Comparison of ENCODE assay signal across 25 cellular contexts in genomic region chr5:79865588-79865987, GRCh38.
DNase-seq lines count a peak whose midpoint lies in the region; ATAC-seq and TF ChIP-seq lines count a peak whose summit lies in the region.
"Had no signal": no experiment of that assay in that cellular context is flagged by ENCODE, and none has a peak within 500 bp of the region (broad histone marks: within the 10 kb centered on the region; RNA-seq: fewer than 3 reads in every experiment).

No MANE protein-coding gene starts in this region.

- TF ChIP-seq POLR2A in heart left ventricle (IDR thresholded peaks at IDR 0.05) (no peak), esophagus muscularis mucosa (IDR thresholded peaks at IDR 0.05; ENCODE audit: low read depth) (no peak)

- peaks cover 3% of the 10 kb centered on the region for H3K27me3 Mint-ChIP-seq in neural progenitor cell (ENCODE audit: insufficient read depth, low read depth)

- H3K27ac ChIP-seq in heart left ventricle (peak overlapping the region in 3 of 12 donors; percentile 3 to 28 (median 28)), esophagus muscularis mucosa (replicated peaks in 1 of 4) (no peak overlapping the region), neural progenitor cell (no peak overlapping the region)
- H3K27ac ChIP-seq: 22Rv1, BLaER1 had no signal

- no peak for TF ChIP-seq CTCF in heart left ventricle (IDR thresholded peaks at IDR 0.05)
- no peak for TF ChIP-seq CTCF in esophagus muscularis mucosa (IDR thresholded peaks at IDR 0.05)
- TF ChIP-seq CTCF in neural progenitor cell (IDR thresholded peaks at IDR 0.05): no peak

- H3K4me1 ChIP-seq in heart left ventricle (peaks cover 0 to 5% (median 0%) of the 10 kb centered on the region in 12 donors), esophagus muscularis mucosa (no peaks in the 10 kb centered on the region), neural progenitor cell (no peaks in the 10 kb centered on the region)
- H3K4me1 ChIP-seq: BE2C, BLaER1 had no signal

- H3F3A ChIP-seq in neural progenitor cell (ENCODE audit: low read depth): no peaks in the 10 kb centered on the region

- no peak for DNase-seq in heart left ventricle
- DNase-seq in left ventricle myocardium superior: no peak
- DNase-seq in esophagus muscularis mucosa (ENCODE audit: extremely low spot score): peak; percentile 29
- DNase-seq in neural progenitor cell (ENCODE audit: low spot score): no peak
- DNase-seq in stimulated activated CD4-positive, alpha-beta T cell treated with anti-CD3 and anti-CD28 coated beads, Interleukin-4, amount 100 ng/mL, for 4 hours: no peak
- no peak for DNase-seq in activated CD8-positive, alpha-beta memory T cell treated with anti-CD3 and anti-CD28 coated beads for 24 hours
- DNase-seq: ACHN; BE2C; C1 segment of cervical spinal cord; CD4-positive, alpha-beta memory T cell; CD4-positive, CD25-positive, alpha-beta regulatory T cell; CD8-positive, alpha-beta memory T cell; COR-L47; DMS 273 treated with DMSO at 0.1 percent for 48 hours; DMS153; DMS53; DMS79; DND-41; EL; GDM1 had no signal

- no peaks in the 10 kb centered on the region for H3K4me1 Mint-ChIP-seq in neural progenitor cell
- H3K4me1 Mint-ChIP-seq: CD14-positive monocyte; CD4-positive, alpha-beta memory T cell; CD4-positive, CD25-positive, alpha-beta regulatory T cell; CD8-positive, alpha-beta memory T cell had no signal

- no peak for TF ChIP-seq EP300 in esophagus muscularis mucosa (IDR thresholded peaks at IDR 0.05)

- peaks cover 0 to 8% (median 0%) of the 10 kb centered on the region in 12 donors for H3K9me3 ChIP-seq in heart left ventricle
- H3K9me3 ChIP-seq in esophagus muscularis mucosa: peaks cover 0 to 6% (median 0%) of the 10 kb centered on the region in 4 donors
- no peaks in the 10 kb centered on the region for H3K9me3 ChIP-seq in neural progenitor cell (ENCODE audit: low read depth)
- H3K9me3 ChIP-seq: BE2C had no signal

- H3K9ac ChIP-seq in neural progenitor cell: no peak overlapping the region
- H3K9ac ChIP-seq: BLaER1 had no signal

- no peak overlapping the region for H3K4me3 Mint-ChIP-seq in neural progenitor cell
- H3K4me3 Mint-ChIP-seq: CD14-positive monocyte; CD4-positive, alpha-beta memory T cell; CD4-positive, CD25-positive, alpha-beta regulatory T cell; CD8-positive, alpha-beta memory T cell had no signal

- no peaks in the 10 kb centered on the region for H3K79me2 ChIP-seq in neural progenitor cell (ENCODE audit: low read depth)

- intact Hi-C loops in heart left ventricle (cut with DNase I): loop anchor here in 1 of 10 donors (5.0 kb wide), 1 partner anchor 313 kb away; no protein-coding TSS in a partner anchor
- intact Hi-C loops in left ventricle myocardium superior (cut with micrococcal nuclease): no loop called here
- intact Hi-C loops in esophagus muscularis mucosa (cut with DNase I): no loop called here

- no peaks in the 10 kb centered on the region for H3K36me3 ChIP-seq in heart left ventricle
- H3K36me3 ChIP-seq in esophagus muscularis mucosa: no peaks in the 10 kb centered on the region
- H3K36me3 ChIP-seq in neural progenitor cell: no peaks in the 10 kb centered on the region
- H3K36me3 ChIP-seq: BE2C, BLaER1 had no signal

- ATAC-seq in heart left ventricle: peak; percentile 29 to 80 (median 44)
- ATAC-seq in left ventricle myocardium superior: no peak
- no peak for ATAC-seq in HG03280 (IDR thresholded peaks at IDR 0.05; ENCODE audit: unreplicated experiment)
- ATAC-seq: GM12878 had no signal

- H3K9me3 Mint-ChIP-seq in neural progenitor cell: no peaks in the 10 kb centered on the region
- H3K9me3 Mint-ChIP-seq: CD4-positive, alpha-beta memory T cell; CD4-positive, CD25-positive, alpha-beta regulatory T cell had no signal

- no peak overlapping the region for H3K4me2 ChIP-seq in neural progenitor cell
- H3K4me2 ChIP-seq: BLaER1 had no signal

- no peaks in the 10 kb centered on the region for H3K36me3 Mint-ChIP-seq in neural progenitor cell
- H3K36me3 Mint-ChIP-seq: CD14-positive monocyte; CD4-positive, alpha-beta memory T cell; CD4-positive, CD25-positive, alpha-beta regulatory T cell; CD8-positive, alpha-beta memory T cell had no signal

- WGBS in heart left ventricle, 4 donors: 62 to 84% (median 82%) methylated on average over 2 of the region's 2 CpGs
- WGBS in esophagus muscularis mucosa: 70% methylated on average over 2 of the region's 2 CpGs

- H3K27ac Mint-ChIP-seq in neural progenitor cell: peak overlapping the region; percentile 7
- H3K27ac Mint-ChIP-seq: CD14-positive monocyte; CD4-positive, alpha-beta memory T cell; CD4-positive, CD25-positive, alpha-beta regulatory T cell; CD8-positive, alpha-beta memory T cell had no signal

- no peak overlapping the region for H2AFZ ChIP-seq in neural progenitor cell (replicated peaks)

- no peak overlapping the region for H3K4me3 ChIP-seq in heart left ventricle
- no peak overlapping the region for H3K4me3 ChIP-seq in esophagus muscularis mucosa
- H3K4me3 ChIP-seq in neural progenitor cell: no peak overlapping the region
- H3K4me3 ChIP-seq: BLaER1, GM12878 had no signal

- no peaks in the 10 kb centered on the region for H4K20me1 ChIP-seq in neural progenitor cell (ENCODE audit: low read depth)
- H4K20me1 ChIP-seq: BLaER1 had no signal

- H3K27me3 ChIP-seq in heart left ventricle: no peaks in the 10 kb centered on the region
- peaks cover 0 to 10% (median 0%) of the 10 kb centered on the region in 4 donors for H3K27me3 ChIP-seq in esophagus muscularis mucosa
- no peaks in the 10 kb centered on the region for H3K27me3 ChIP-seq in neural progenitor cell
- H3K27me3 ChIP-seq: BLaER1 had no signal

Comparison
In these comparisons a context has a peak if more than half of its experiments do, and no peak if none do; other contexts are left out.
1. ATAC-seq: peak in heart left ventricle (4 of 4); none in left ventricle myocardium superior (single experiment) and HG03280 (single experiment).